ENCODE assay signal across 22 cellular contexts in genomic region chr2:128641421-128642095, GRCh38.
A peak's percentile ranks its signal among the peaks of the same experiment; 100 is the strongest.
DNase-seq lines count a peak whose midpoint lies in the region; ATAC-seq and TF ChIP-seq lines count a peak whose summit lies in the region.
"Had no signal": no experiment of that assay in that cellular context is flagged by ENCODE, and none has a peak within 500 bp of the region (broad histone marks: within the 10 kb centered on the region; RNA-seq: fewer than 3 reads in every experiment).

No MANE protein-coding gene starts in this region.

- peaks cover 5% of the 10 kb centered on the region for H3K9me3 Mint-ChIP-seq in glutamatergic neuron (ENCODE audit: unreplicated experiment)
- H3K9me3 Mint-ChIP-seq: activated B cell treated with CpG ODN at 0.5 μM for 24 hours; activated T-helper 2 cell treated with anti-CD3 and anti-CD28 coated beads, Interferon-gamma antibody, Interleukin-2, Interleukin-4, amounts not matched to agents 10 μg/mL and 5 μg/mL and 100 μg/mL, durations not matched to agents 14 hours and 24 hours and 36 hours; naive thymus-derived CD8-positive, alpha-beta T cell; T-helper 2 cell treated with Interferon-gamma antibody and Interleukin-4, amounts not matched to agents 5 μg/mL and 100 μg/mL, for 36 hours had no signal

- peak; percentile 5 for DNase-seq in DND-41
- no peak for DNase-seq in NT2/D1 (ENCODE audit: low read depth, low spot score)
- peak; percentile 8 for DNase-seq in glutamatergic neuron
- DNase-seq in posterior vena cava (ENCODE audit: low spot score), result peak; percentile 41
- DNase-seq in body of pancreas, result no peak
- DNase-seq in NCI-H446 (lab: John Stamatoyannopoulos, UW), result no peak
- no peak for DNase-seq in GDM1 (lab: John Stamatoyannopoulos, UW)
- DNase-seq in LoVo (ENCODE audit: low spot score), result no peak
- DNase-seq: activated B cell treated with CpG ODN at 0.5 μM for 24 hours; CD8-positive, alpha-beta memory T cell; foreskin melanocyte; mesenchymal stem cell; naive thymus-derived CD8-positive, alpha-beta T cell; NCI-H1417 treated with DMSO at 0.1 percent for 48 hours; NCI-H526; small intestine; stimulated activated CD4-positive, alpha-beta T cell treated with anti-CD3 and anti-CD28 coated beads, Interleukin-2, amount 100 ng/mL, for 48 hours; stimulated activated naive CD4-positive, alpha-beta T cell treated with Interleukin-2 at 50 U/mL for 16 hours had no signal

- no peak overlapping the region for H3K4me2 ChIP-seq in DND-41 (ENCODE audit: insufficient read depth, low read length)

- no peaks in the 10 kb centered on the region for H3K9me3 ChIP-seq in DND-41 (ENCODE audit: insufficient read depth, low read length, severe bottlenecking)
- no peaks in the 10 kb centered on the region for H3K9me3 ChIP-seq in NT2/D1 (ENCODE audit: insufficient read depth, low read length)
- H3K9me3 ChIP-seq in body of pancreas, result no peaks in the 10 kb centered on the region

- peaks cover 8% of the 10 kb centered on the region; the same call in 1 of the 2 replicates for H3K4me1 ChIP-seq in DND-41 (ENCODE audit: insufficient read depth, low read length)
- peaks cover 31% of the 10 kb centered on the region for H3K4me1 ChIP-seq in NT2/D1 (ENCODE audit: insufficient read depth, insufficient read length)
- H3K4me1 ChIP-seq in body of pancreas, result no peaks in the 10 kb centered on the region

- no peak for TF ChIP-seq CTCF in DND-41 (IDR thresholded peaks at IDR 0.05; ENCODE audit: borderline replicate concordance, extremely low read depth, low read length, poor library complexity, severe bottlenecking)
- TF ChIP-seq CTCF in glutamatergic neuron (IDR thresholded peaks at IDR 0.05; ENCODE audit: partially characterized antibody, unreplicated experiment), result no peak
- TF ChIP-seq CTCF in body of pancreas (IDR thresholded peaks at IDR 0.05), result no peak

- no peak overlapping the region for H3K4me3 Mint-ChIP-seq in glutamatergic neuron (ENCODE audit: unreplicated experiment)
- H3K4me3 Mint-ChIP-seq: activated B cell treated with CpG ODN at 0.5 μM for 24 hours; CD8-positive, alpha-beta memory T cell; naive thymus-derived CD8-positive, alpha-beta T cell; T-helper 2 cell treated with Interferon-gamma antibody and Interleukin-4, amounts not matched to agents 5 μg/mL and 100 μg/mL, for 36 hours had no signal

- peak; percentile 23; the same call in 1 of the 3 replicates for ATAC-seq in DND-41 (ENCODE audit: insufficient read depth, low read depth)
- ATAC-seq in body of pancreas, result no peak
- ATAC-seq: HCT116; naive thymus-derived CD8-positive, alpha-beta T cell; SK-N-SH treated with all-trans-retinoic acid at 6 μM for 48 hours had no signal

- no peak overlapping the region for H3K9ac ChIP-seq in DND-41 (ENCODE audit: low read depth, low read length)
- peak overlapping the region; percentile 6 for H3K9ac ChIP-seq in NT2/D1 (ENCODE audit: insufficient read length, low read depth)

- H3K36me3 ChIP-seq in DND-41 (ENCODE audit: insufficient read depth, low read length) (no peaks in the 10 kb centered on the region), NT2/D1 (ENCODE audit: insufficient read depth, insufficient read length, low read length) (no peaks in the 10 kb centered on the region), body of pancreas (replicated peaks in 1 of 2; ENCODE audit: insufficient read depth in 1 of 2, low read depth in 2 of 2) (no peaks in the 10 kb centered on the region)

- WGBS in body of pancreas, 2 donors, result 83 to 90% methylated on average over 9 to 12 of the region's 12 CpGs

- peaks cover 42% of the 10 kb centered on the region for H3K4me1 Mint-ChIP-seq in glutamatergic neuron (ENCODE audit: low read depth, unreplicated experiment)
- H3K4me1 Mint-ChIP-seq: activated B cell treated with CpG ODN at 0.5 μM for 24 hours had no signal

- no peaks in the 10 kb centered on the region for H4K20me1 ChIP-seq in DND-41 (ENCODE audit: insufficient read depth, low read length)

- TF ChIP-seq POLR2A in body of pancreas (IDR thresholded peaks at IDR 0.05), result no peak

- H3K27me3 ChIP-seq in DND-41 (ENCODE audit: insufficient read depth, low read length, poor library complexity) (no peaks in the 10 kb centered on the region), NT2/D1 (ENCODE audit: insufficient read depth, insufficient read length) (no peaks in the 10 kb centered on the region), body of pancreas (no peaks in the 10 kb centered on the region)

- no peaks in the 10 kb centered on the region for H3K36me3 Mint-ChIP-seq in glutamatergic neuron (ENCODE audit: unreplicated experiment)
- H3K36me3 Mint-ChIP-seq: CD8-positive, alpha-beta memory T cell; naive thymus-derived CD8-positive, alpha-beta T cell had no signal

- intact Hi-C loops in posterior vena cava (cut with DNase I) (no loop called here), body of pancreas (cut with DNase I) (no loop called here)

- no peak overlapping the region for H2AFZ ChIP-seq in DND-41 (ENCODE audit: low read depth, low read length)

- no peak overlapping the region for H3K4me3 ChIP-seq in DND-41 (ENCODE audit: low read depth in 1 of 2, low read length in 2 of 2)
- H3K4me3 ChIP-seq in NT2/D1 (ENCODE audit: insufficient read length, low read depth), result no peak overlapping the region
- no peak overlapping the region for H3K4me3 ChIP-seq in body of pancreas

- no peak overlapping the region for H3K27ac Mint-ChIP-seq in glutamatergic neuron (ENCODE audit: unreplicated experiment)
- H3K27ac Mint-ChIP-seq: activated B cell treated with CpG ODN at 0.5 μM for 24 hours; activated T-helper 2 cell treated with anti-CD3 and anti-CD28 coated beads, Interferon-gamma antibody, Interleukin-2, Interleukin-4, amounts not matched to agents 10 μg/mL and 5 μg/mL and 100 μg/mL, durations not matched to agents 14 hours and 24 hours and 36 hours; CD8-positive, alpha-beta memory T cell; T-helper 2 cell treated with Interferon-gamma antibody and Interleukin-4, amounts not matched to agents 5 μg/mL and 100 μg/mL, for 36 hours had no signal

- no peaks in the 10 kb centered on the region for H3K79me2 ChIP-seq in DND-41 (ENCODE audit: insufficient read depth, low read length)

- no peak overlapping the region for H3K27ac ChIP-seq in DND-41 (ENCODE audit: low read length)
- no peak overlapping the region for H3K27ac ChIP-seq in body of pancreas

- H3K27me3 Mint-ChIP-seq in glutamatergic neuron (ENCODE audit: unreplicated experiment), result peaks cover 5% of the 10 kb centered on the region

Comparison
In these comparisons a context has a peak if more than half of its experiments do, and no peak if none do; other contexts are left out.
1. DNase-seq: peak in DND-41 (single experiment), glutamatergic neuron (single experiment) and posterior vena cava (single experiment); none in NT2/D1 (single experiment), body of pancreas (0 of 4), NCI-H446 (0 of 2), GDM1 (single experiment) and LoVo (single experiment).